In the genomic region with DNA sequence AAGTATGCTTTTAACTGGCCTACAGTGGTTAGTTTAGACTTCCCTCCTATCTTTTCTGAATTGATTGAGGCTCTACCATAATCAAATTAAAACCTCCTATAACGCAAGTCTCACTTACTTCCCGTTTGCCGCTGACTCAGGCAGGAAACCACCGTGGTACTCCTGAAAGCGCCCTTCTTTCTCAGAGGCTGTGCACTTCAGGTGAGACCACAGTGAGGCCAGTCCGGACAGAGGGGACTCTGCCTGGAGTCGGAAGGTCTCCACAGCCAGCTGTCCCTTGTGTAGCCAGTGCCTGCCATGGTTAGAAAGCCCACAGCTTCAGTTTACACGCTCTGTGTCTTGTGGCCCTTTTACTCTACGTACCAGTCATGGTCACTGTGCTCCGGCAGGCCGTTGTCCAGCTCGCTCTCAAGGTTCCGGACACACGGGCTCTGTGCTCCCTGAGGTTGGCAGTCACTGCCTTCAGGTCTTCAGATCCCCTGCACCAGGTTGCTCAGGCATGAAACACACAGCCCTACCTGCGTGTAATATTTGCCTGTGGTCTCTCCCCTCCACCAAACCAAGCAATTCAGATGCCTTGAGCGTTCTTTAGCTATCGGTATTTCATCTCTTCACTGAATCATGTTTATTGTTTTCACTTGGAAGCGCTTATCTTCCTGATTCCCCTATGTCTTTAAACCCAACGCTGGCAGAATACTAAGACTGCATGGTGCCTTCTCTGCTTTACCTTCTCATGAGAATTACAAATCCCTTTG, we compare ENCODE assay signal across 23 cellular contexts.
DNase-seq lines count a peak whose midpoint lies in the region; ATAC-seq, FAIRE-seq and TF ChIP-seq lines count a peak whose summit lies in the region.
"Had no signal": no experiment of that assay in that cellular context is flagged by ENCODE, and none has a peak within 500 bp of the region (broad histone marks: within the 10 kb centered on the region; RNA-seq: fewer than 3 reads in every experiment).

No MANE protein-coding gene starts in this region.

- peak; percentile 22 for DNase-seq in activated CD8-positive, alpha-beta memory T cell treated with anti-CD3 and anti-CD28 coated beads, Interleukin-2, amount 50 U/mL, for 4 hours
- no peak for DNase-seq in activated CD8-positive, alpha-beta memory T cell treated with anti-CD3 and anti-CD28 coated beads, Interleukin-2, amount 50 U/mL, for 48 hours
- DNase-seq in MV-4-11 (lab: John Stamatoyannopoulos, UW) (peak; percentile 36), sigmoid colon (peak; percentile 27), urothelium cell line (ENCODE audit: low spot score) (no peak), left lobe of liver (ENCODE audit: low spot score) (no peak)
- DNase-seq in activated naive CD8-positive, alpha-beta T cell treated with anti-CD3 and anti-CD28 coated beads, Interleukin-2, amount 50 U/mL, for 24 hours = no peak
- DNase-seq: ACHN; activated CD4-positive, alpha-beta T cell treated with anti-CD3 and anti-CD28 coated beads for 1 hour; DMS153; gastrocnemius medialis; GF-D8; kidney glomerular epithelial cell; NCI-H1092; NCI-H510A; nephron progenitor cell; psoas muscle; small intestine; stimulated activated CD4-positive, alpha-beta T cell treated with anti-CD3 and anti-CD28 coated beads, Interleukin-4, amount 100 ng/mL, for 1 hour had no signal

- no peak for TF ChIP-seq CTCF in sigmoid colon (IDR thresholded peaks at IDR 0.05)

- H3K36me3 Mint-ChIP-seq in activated naive CD8-positive, alpha-beta T cell treated with anti-CD3 and anti-CD28 coated beads, Interleukin-2, amount 50 U/mL, for 24 hours (ENCODE audit: low read depth) = no peaks in the 10 kb centered on the region

- TF ChIP-seq EP300 in sigmoid colon (IDR thresholded peaks at IDR 0.05) = no peak

- no peaks in the 10 kb centered on the region for H3K36me3 ChIP-seq in sigmoid colon
- H3K36me3 ChIP-seq: gastrocnemius medialis had no signal

- H3K27ac Mint-ChIP-seq in activated naive CD8-positive, alpha-beta T cell treated with anti-CD3 and anti-CD28 coated beads, Interleukin-2, amount 50 U/mL, for 24 hours = no peak overlapping the region
- H3K27ac Mint-ChIP-seq: nephron progenitor cell had no signal

- H3K9me3 Mint-ChIP-seq in activated naive CD8-positive, alpha-beta T cell treated with anti-CD3 and anti-CD28 coated beads, Interleukin-2, amount 50 U/mL, for 24 hours = peaks cover 26% of the 10 kb centered on the region

- no peak for TF ChIP-seq POLR2A in sigmoid colon (IDR thresholded peaks at IDR 0.05)

- no peak for FAIRE-seq in urothelium cell line (lab: Jason Lieb, UNC)
- FAIRE-seq: GM12878, small intestine had no signal

- intact Hi-C loops in sigmoid colon (cut with DNase I) = loop anchor here (10.0 kb wide), 1 partner anchor 265 kb away; no protein-coding TSS in a partner anchor

- no peak overlapping the region for H3K4me3 ChIP-seq in sigmoid colon
- H3K4me3 ChIP-seq: gastrocnemius medialis, GM12878, psoas muscle had no signal

- 63 to 80% methylated on average over 19 of the region's 19 CpGs for WGBS in sigmoid colon, 2 donors

- H3K27me3 ChIP-seq in sigmoid colon = no peaks in the 10 kb centered on the region

- peak; percentile 52 for ATAC-seq in activated naive CD8-positive, alpha-beta T cell treated with anti-CD3 and anti-CD28 coated beads, Interleukin-2, amount 50 U/mL, for 24 hours
- ATAC-seq in HG03565 (IDR thresholded peaks at IDR 0.05; ENCODE audit: unreplicated experiment) (no peak), left lobe of liver (no peak)
- ATAC-seq: gastrocnemius medialis, GM12878, HCT116, psoas muscle had no signal

- no peaks in the 10 kb centered on the region for H3K4me1 ChIP-seq in sigmoid colon
- H3K4me1 ChIP-seq: gastrocnemius medialis, psoas muscle had no signal

- H3K27me3 Mint-ChIP-seq in activated naive CD8-positive, alpha-beta T cell treated with anti-CD3 and anti-CD28 coated beads, Interleukin-2, amount 50 U/mL, for 24 hours = peaks cover 9% of the 10 kb centered on the region

- H3K27ac ChIP-seq in sigmoid colon = no peak overlapping the region
- H3K27ac ChIP-seq: gastrocnemius medialis, HL-60, psoas muscle had no signal

- H3K4me3 Mint-ChIP-seq in activated naive CD8-positive, alpha-beta T cell treated with anti-CD3 and anti-CD28 coated beads, Interleukin-2, amount 50 U/mL, for 24 hours = no peak overlapping the region
- H3K4me3 Mint-ChIP-seq: nephron progenitor cell had no signal

- no peaks in the 10 kb centered on the region for H3K9me3 ChIP-seq in sigmoid colon
- H3K9me3 ChIP-seq: gastrocnemius medialis, psoas muscle had no signal

- peaks cover 7% of the 10 kb centered on the region for H3K4me1 Mint-ChIP-seq in activated naive CD8-positive, alpha-beta T cell treated with anti-CD3 and anti-CD28 coated beads, Interleukin-2, amount 50 U/mL, for 24 hours

Comparison
In these comparisons a context has a peak if more than half of its experiments do, and no peak if none do; other contexts are left out.
1. DNase-seq: peak in activated CD8-positive, alpha-beta memory T cell treated with anti-CD3 and anti-CD28 coated beads, Interleukin-2, amount 50 U/mL, for 4 hours (single experiment), MV-4-11 (single experiment) and sigmoid colon (single experiment); none in activated CD8-positive, alpha-beta memory T cell treated with anti-CD3 and anti-CD28 coated beads, Interleukin-2, amount 50 U/mL, for 48 hours (single experiment), activated naive CD8-positive, alpha-beta T cell treated with anti-CD3 and anti-CD28 coated beads, Interleukin-2, amount 50 U/mL, for 24 hours (single experiment), urothelium cell line (single experiment) and left lobe of liver (single experiment).